Comparison of ENCODE assay signal across 15 cellular contexts in the genomic region with DNA sequence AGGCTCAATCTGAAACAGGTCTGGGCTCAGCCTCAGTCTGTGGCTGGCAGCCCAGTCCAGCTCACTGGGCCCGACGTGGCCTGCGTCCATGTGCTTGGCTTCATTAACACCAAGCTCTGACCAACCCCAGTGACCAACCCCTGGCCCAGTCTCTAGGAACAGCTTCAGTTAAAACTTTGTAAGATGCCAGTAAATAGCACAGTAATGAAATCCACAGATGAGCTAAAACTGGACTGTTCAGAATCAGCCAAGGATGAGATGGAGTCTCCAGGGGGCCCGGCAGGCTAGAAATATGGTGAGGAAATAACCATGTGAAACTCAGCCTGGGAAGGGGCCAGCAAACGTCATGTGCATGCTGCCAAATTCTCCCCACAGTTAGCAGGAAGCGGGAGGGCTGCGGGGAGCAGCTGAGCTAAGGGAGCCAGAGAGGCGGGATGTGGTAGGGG. TPM values are rescaled to one million over a fixed set of nuclear protein-coding genes. Genes with fewer than 3 reads are reported as not detected.
DNase-seq lines count a peak whose midpoint lies in the region; ATAC-seq and TF ChIP-seq lines count a peak whose summit lies in the region.
"Had no signal": no experiment of that assay in that cellular context is flagged by ENCODE, and none has a peak within 500 bp of the region (broad histone marks: within the 10 kb centered on the region; RNA-seq: fewer than 3 reads in every experiment).

No MANE protein-coding gene starts in this region.

- no peaks in the 10 kb centered on the region for H3K79me2 ChIP-seq in fibroblast of lung (ENCODE audit: control insufficient read depth, insufficient read depth, low read length)

- no peaks in the 10 kb centered on the region for H4K20me1 ChIP-seq in fibroblast of lung (ENCODE audit: control insufficient read depth, extremely low read depth, insufficient read depth, low read length)

- H3K4me2 ChIP-seq in fibroblast of lung (ENCODE audit: extremely low read depth, insufficient read depth, low read length), result no peak overlapping the region

- peak; percentile 88 for DNase-seq in MG63
- DNase-seq in fibroblast of lung (ENCODE audit: low read depth in 2 of 2), result peak; percentile 60 to 81
- DNase-seq in lung (ENCODE audit: low spot score), result no peak
- DNase-seq in thoracic aorta (ENCODE audit: low spot score), result peak; percentile 20
- DNase-seq in NCI-H2107 treated with DMSO at 0.1 percent for 48 hours (lab: John Stamatoyannopoulos, UW; ENCODE audit: unreplicated experiment), result no peak
- no peak for DNase-seq in activated T-cell treated with anti-CD3 and anti-CD28 coated beads, Interleukin-2, amount 50 U/mL, for 1 hour
- DNase-seq: activated CD8-positive, alpha-beta memory T cell treated with anti-CD3 and anti-CD28 coated beads for 24 hours; activated naive CD4-positive, alpha-beta T cell treated with anti-CD3 and anti-CD28 coated beads for 36 hours; NCI-H69; stimulated activated CD4-positive, alpha-beta T cell treated with anti-CD3 and anti-CD28 coated beads, Interleukin-2, amount 100 ng/mL, for 24 hours had no signal

- TF ChIP-seq CTCF in fibroblast of lung (conservative IDR thresholded peaks at IDR 0.05 in 1 of 2, IDR thresholded peaks at IDR 0.05 in 1 of 2; ENCODE audit: low read depth in 1 of 2, low read length in 2 of 2) (no peak), lung (IDR thresholded peaks at IDR 0.05; ENCODE audit: control extremely low read depth, extremely low read depth) (no peak), thoracic aorta (IDR thresholded peaks at IDR 0.05) (no peak)

- H3K36me3 ChIP-seq in MG63, result no peaks in the 10 kb centered on the region
- no peaks in the 10 kb centered on the region for H3K36me3 ChIP-seq in fibroblast of lung (ENCODE audit: control insufficient read depth, insufficient read depth, low read length)
- no peaks in the 10 kb centered on the region for H3K36me3 ChIP-seq in lung (ENCODE audit: control insufficient read depth in 2 of 2, insufficient read depth in 2 of 2, low read length in 2 of 2)
- no peaks in the 10 kb centered on the region for H3K36me3 ChIP-seq in thoracic aorta
- H3K36me3 ChIP-seq: neutrophil had no signal

- 74 to 75% methylated on average over 6 to 8 of the region's 8 CpGs for WGBS in lung, 2 donors

- H3K27ac ChIP-seq in fibroblast of lung (ENCODE audit: insufficient read depth, low read length), result no peak overlapping the region
- H3K27ac ChIP-seq in lung (ENCODE audit: low read depth in 1 of 2, low read length in 1 of 2), result peak overlapping the region in 1 of 2 donors; percentile 13
- peak overlapping the region; percentile 22 to 76 for H3K27ac ChIP-seq in thoracic aorta
- H3K27ac ChIP-seq: C4-2B, neutrophil had no signal

- H3K9ac ChIP-seq in fibroblast of lung (ENCODE audit: insufficient read depth, low read length), result no peak overlapping the region

- H3K4me1 ChIP-seq in fibroblast of lung (ENCODE audit: control insufficient read depth, extremely low read depth, insufficient read depth, low read length) (no peaks in the 10 kb centered on the region), lung (ENCODE audit: control insufficient read depth in 2 of 2, insufficient read depth in 2 of 2, low read length in 2 of 2) (no peaks in the 10 kb centered on the region), thoracic aorta (ENCODE audit: control insufficient read depth in 1 of 2, low read depth in 2 of 2) (peaks cover 0 to 17% of the 10 kb centered on the region in 2 donors)

- ATAC-seq in lung (ENCODE audit: insufficient read depth, low FRiP score), result peak; percentile 55
- peak; percentile 92 for ATAC-seq in thoracic aorta (ENCODE audit: insufficient number of reproducible peaks, low FRiP score, low read depth)
- ATAC-seq in HG02973 (IDR thresholded peaks at IDR 0.05; ENCODE audit: unreplicated experiment), result no peak
- ATAC-seq in GM18867 (IDR thresholded peaks at IDR 0.05; ENCODE audit: unreplicated experiment), result no peak
- ATAC-seq: stimulated activated effector memory CD8-positive, alpha-beta T cell treated with anti-CD3 and anti-CD28 coated beads, Interleukin-12 subunit alpha, Interleukin-12 subunit beta, amount 100 ng/mL, for 72 hours had no signal

- H3K9me3 ChIP-seq in MG63, result no peaks in the 10 kb centered on the region
- H3K9me3 ChIP-seq in fibroblast of lung (ENCODE audit: control insufficient read depth, insufficient read depth, low read depth, low read length), result no peaks in the 10 kb centered on the region
- peaks cover 0 to 5% of the 10 kb centered on the region in 2 donors for H3K9me3 ChIP-seq in lung (ENCODE audit: control insufficient read depth in 2 of 2, insufficient read depth in 1 of 2, low read length in 1 of 2)
- H3K9me3 ChIP-seq in thoracic aorta, result no peaks in the 10 kb centered on the region
- H3K9me3 ChIP-seq: neutrophil had no signal

- H3K27me3 ChIP-seq in MG63 (no peaks in the 10 kb centered on the region), fibroblast of lung (ENCODE audit: control insufficient read depth, insufficient read depth, low read length) (peaks cover 2% of the 10 kb centered on the region), lung (ENCODE audit: control insufficient read depth, insufficient read depth) (no peaks in the 10 kb centered on the region), thoracic aorta (replicated peaks; ENCODE audit: insufficient read depth) (no peaks in the 10 kb centered on the region)
- H3K27me3 ChIP-seq: neutrophil had no signal

- H3K4me3 ChIP-seq in MG63, result no peak overlapping the region
- no peak overlapping the region for H3K4me3 ChIP-seq in fibroblast of lung (replicated peaks in 1 of 4; ENCODE audit: control extremely low read depth in 1 of 4, insufficient read depth in 1 of 4, low read depth in 3 of 4, low read length in 4 of 4)
- no peak overlapping the region for H3K4me3 ChIP-seq in lung
- H3K4me3 ChIP-seq in thoracic aorta, result no peak overlapping the region

- H2AFZ ChIP-seq in fibroblast of lung (ENCODE audit: low read length), result no peak overlapping the region

RNA-seq across cellular contexts. Expression of gene XPNPEP2, which starts 37.1 kb away (rescaled TPM):
- not detected in 2 replicates for total RNA-seq in MG63 (2014; rRNA removed; shearing (Covaris generic); ENCODE audit: low replicate concordance)
- 0.17 and 1.5 TPM in 2 replicates for total RNA-seq in fibroblast of lung
- polyA plus RNA-seq in fibroblast of lung, result 0.16 and 0.61 TPM in 2 replicates
- polyA plus RNA-seq in fibroblast of lung (2012), result 0.35 and 0.56 TPM in 2 replicates
- not detected in 2 replicates for polyA minus RNA-seq in fibroblast of lung (ENCODE audit: low replicate concordance)
- total RNA-seq in lung, result 1 to 10 TPM; 1.9 to 2.1 TPM
- under 1 TPM; 0.61 to 0.71 TPM for polyA plus RNA-seq in lung
- total RNA-seq in thoracic aorta, result 1 to 10 TPM; 2.7 to 4.2 TPM

RNA-seq across cellular contexts. Expression of gene APLN, which starts 46.9 kb away (rescaled TPM):
- 1.4 and 7.2 TPM in 2 replicates for total RNA-seq in MG63 (2014; rRNA removed; shearing (Covaris generic); ENCODE audit: low replicate concordance)
- 0.17 and 3.6 TPM in 2 replicates for total RNA-seq in fibroblast of lung
- polyA plus RNA-seq in fibroblast of lung, result 0.58 and 2.4 TPM in 2 replicates
- polyA plus RNA-seq in fibroblast of lung (2012), result 0.78 and 2.5 TPM in 2 replicates
- 0.93 and 3.7 TPM in 2 replicates for polyA minus RNA-seq in fibroblast of lung (ENCODE audit: low replicate concordance)
- total RNA-seq in lung, result 1 to 10 TPM; 1.8 to 3.9 TPM
- 10 to 100 TPM in 1 of 2 donors, 1 to 10 TPM in 1; 7.5 to 10.4 TPM for polyA plus RNA-seq in lung
- total RNA-seq in thoracic aorta, result 1 to 10 TPM; 1.1 to 1.8 TPM

Comparison
In these comparisons a context has a peak if more than half of its experiments do, and no peak if none do; other contexts are left out.
1. DNase-seq: peak in MG63 (single experiment), fibroblast of lung (2 of 2) and thoracic aorta (single experiment); none in lung (single experiment), NCI-H2107 treated with DMSO at 0.1 percent for 48 hours (single experiment) and activated T-cell treated with anti-CD3 and anti-CD28 coated beads, Interleukin-2, amount 50 U/mL, for 1 hour (single experiment).
2. ATAC-seq: peak in lung (single experiment) and thoracic aorta (single experiment); none in HG02973 (single experiment) and GM18867 (single experiment).